In genomic region chr14:54881235-54881760, GRCh38 we compare ENCODE assay signal across 8 cellular contexts. TPM values are rescaled to one million over a fixed set of nuclear protein-coding genes. Genes with fewer than 3 reads are reported as not detected.
DNase-seq lines count a peak whose midpoint lies in the region; ATAC-seq, FAIRE-seq and TF ChIP-seq lines count a peak whose summit lies in the region.

No MANE protein-coding gene starts in this region.

- peak; percentile 71 for ATAC-seq in activated CD4-positive, alpha-beta T cell treated with anti-CD3 and anti-CD28 coated beads for 36 hours
- peak; percentile 72 for ATAC-seq in HG02678 (IDR thresholded peaks at IDR 0.05; ENCODE audit: unreplicated experiment)

- no peak overlapping the region for H3K4me2 ChIP-seq in neuronal stem cell (ENCODE audit: insufficient read depth, low read length, poor library complexity, severe bottlenecking)

- no peak overlapping the region for H4K91ac ChIP-seq in neuronal stem cell (ENCODE audit: low read depth, low read length, poor library complexity)

- intact Hi-C loops in activated CD4-positive, alpha-beta T cell treated with anti-CD3 and anti-CD28 coated beads for 36 hours (cut with DNase I, micrococcal nuclease): loop anchor here (1.0 to 2.0 kb wide), 4 partner anchors 12 to 316 kb away; partner anchors contain the start of gene GCH1 (in 1 of the 2)

- H3K4ac ChIP-seq in neuronal stem cell (ENCODE audit: low read length): no peak overlapping the region

- no peak overlapping the region for H3K14ac ChIP-seq in neuronal stem cell (ENCODE audit: low read length)

- WGBS in neuronal stem cell (ENCODE audit: extremely low coverage in 2 of 2, insufficient read length in 2 of 2, insufficient replicate concordance in 1 of 2), 2 donors: no CpG with 5 or more reads among the region's 6 CpGs

- H3K27ac ChIP-seq in RWPE1: peak overlapping the region; percentile 72
- no peak overlapping the region for H3K27ac ChIP-seq in neuronal stem cell (replicated peaks; ENCODE audit: low read length)

- no peaks in the 10 kb centered on the region for H3K9me3 Mint-ChIP-seq in activated CD4-positive, alpha-beta T cell treated with anti-CD3 and anti-CD28 coated beads for 36 hours (ENCODE audit: low read depth)

- H2BK12ac ChIP-seq in neuronal stem cell (ENCODE audit: low read length): no peak overlapping the region

- no peak for TF ChIP-seq CTCF in RWPE1 (conservative IDR thresholded peaks at IDR 0.05; ENCODE audit: low read depth)

- no peak overlapping the region for H2BK15ac ChIP-seq in neuronal stem cell (ENCODE audit: low read length)

- H3K18ac ChIP-seq in neuronal stem cell (ENCODE audit: low read length): no peak overlapping the region

- H3K9me3 ChIP-seq in endocrine pancreas (ENCODE audit: control insufficient read depth, low read length) (no peaks in the 10 kb centered on the region), neuronal stem cell (replicated peaks in 1 of 2; ENCODE audit: control insufficient read depth in 2 of 2, insufficient read depth in 1 of 2, low read depth in 1 of 2, low read length in 2 of 2) (no peaks in the 10 kb centered on the region)

- FAIRE-seq in frontal cortex (lab: Jason Lieb, UNC): no peak

- H3K4me3 ChIP-seq in endocrine pancreas (ENCODE audit: control insufficient read depth, insufficient read depth, low read length) (peak overlapping the region; percentile 90), neuronal stem cell (ENCODE audit: low read length in 2 of 2) (no peak overlapping the region)

- H3K27ac Mint-ChIP-seq in activated CD4-positive, alpha-beta T cell treated with anti-CD3 and anti-CD28 coated beads for 36 hours: peak overlapping the region; percentile 100

- H3K36me3 ChIP-seq in endocrine pancreas (ENCODE audit: control insufficient read depth, insufficient read depth, low read length) (no peaks in the 10 kb centered on the region), neuronal stem cell (replicated peaks in 1 of 2; ENCODE audit: control insufficient read depth in 2 of 2, insufficient read depth in 2 of 2, low read length in 2 of 2) (no peaks in the 10 kb centered on the region)

- no peak overlapping the region for H2BK5ac ChIP-seq in neuronal stem cell (ENCODE audit: low read length)

- H2BK120ac ChIP-seq in neuronal stem cell (ENCODE audit: low read depth, low read length): no peak overlapping the region

- peaks cover 6% of the 10 kb centered on the region for H3K4me1 ChIP-seq in endocrine pancreas (ENCODE audit: control insufficient read depth, insufficient read depth, low read length)
- no peaks in the 10 kb centered on the region for H3K4me1 ChIP-seq in neuronal stem cell (ENCODE audit: control insufficient read depth in 2 of 2, insufficient read depth in 1 of 2, low read depth in 1 of 2, low read length in 2 of 2)

- H3K4me3 Mint-ChIP-seq in activated CD4-positive, alpha-beta T cell treated with anti-CD3 and anti-CD28 coated beads for 36 hours: peak overlapping the region; percentile 83

- peaks cover 7% of the 10 kb centered on the region for H3K36me3 Mint-ChIP-seq in activated CD4-positive, alpha-beta T cell treated with anti-CD3 and anti-CD28 coated beads for 36 hours (ENCODE audit: low read depth)

- H3K27me3 Mint-ChIP-seq in activated CD4-positive, alpha-beta T cell treated with anti-CD3 and anti-CD28 coated beads for 36 hours: no peaks in the 10 kb centered on the region

- H4K8ac ChIP-seq in neuronal stem cell (ENCODE audit: low read depth, low read length): no peak overlapping the region

- peak overlapping the region; percentile 41 for H2AFZ ChIP-seq in neuronal stem cell (ENCODE audit: low read length)

- H2AK5ac ChIP-seq in neuronal stem cell (ENCODE audit: low read depth, low read length): no peak overlapping the region

- no peaks in the 10 kb centered on the region for H3K79me1 ChIP-seq in neuronal stem cell (ENCODE audit: low read depth, low read length)

- DNase-seq in activated CD4-positive, alpha-beta T cell treated with anti-CD3 and anti-CD28 coated beads for 36 hours: peak; percentile 34
- no peak for DNase-seq in activated CD4-positive, alpha-beta T cell treated with anti-CD3 and anti-CD28 coated beads, Interleukin-2, amount 50 U/mL, for 4 hours
- DNase-seq in RWPE1 (ENCODE audit: low spot score): peak; percentile 26
- DNase-seq in neuronal stem cell (ENCODE audit: low spot score): no peak
- no peak for DNase-seq in SKM-1 treated with dmso at 0.1 percent for 144 hours (lab: John Stamatoyannopoulos, UW; ENCODE audit: unreplicated experiment)
- no peak for DNase-seq in frontal cortex (ENCODE audit: low spot score in 2 of 2)

- peak overlapping the region; percentile 51 for H3K9ac ChIP-seq in endocrine pancreas (ENCODE audit: control insufficient read depth, insufficient read depth, low read length)
- no peak overlapping the region for H3K9ac ChIP-seq in neuronal stem cell (ENCODE audit: low read depth, low read length, poor library complexity)

- no peak overlapping the region for H3K23ac ChIP-seq in neuronal stem cell (ENCODE audit: low read depth, low read length, poor library complexity)

- POLR2A ChIA-PET in activated CD4-positive, alpha-beta T cell treated with anti-CD3 and anti-CD28 coated beads for 36 hours (lab: Charles Lee): interaction anchor here (0.5 to 1.3 kb wide), 5 partner anchors 12 to 221 kb away, joined by 3 to 4 read pairs (median 3); no protein-coding TSS in a partner anchor
- POLR2A ChIA-PET in RWPE1 (lab: Yijun Ruan, JAX; ENCODE audit: low non-redundant PET): interaction anchor here (0.6 kb wide), 1 partner anchor 499 kb away, joined by 5 read pairs; no protein-coding TSS in a partner anchor

- H3K27me3 ChIP-seq in endocrine pancreas (ENCODE audit: control insufficient read depth, insufficient read depth, low read length) (no peaks in the 10 kb centered on the region), neuronal stem cell (ENCODE audit: control insufficient read depth in 3 of 3, insufficient read depth in 3 of 3, low read depth in 1 of 3, low read length in 3 of 3) (no peaks in the 10 kb centered on the region)

- CTCF ChIA-PET in activated CD4-positive, alpha-beta T cell treated with anti-CD3 and anti-CD28 coated beads for 36 hours (lab: Charles Lee): interaction anchor here (0.6 to 2.6 kb wide), 13 partner anchors 9 to 484 kb away, joined by 3 to 14 read pairs (median 4); partner anchors contain the start of genes CDKN3 and GCH1
- CTCF ChIA-PET in RWPE1 (lab: Yijun Ruan, JAX): interaction anchor here (0.9 kb wide), 1 partner anchor 54 kb away, joined by 3 read pairs; no protein-coding TSS in a partner anchor

- peaks cover 39% of the 10 kb centered on the region for H3K4me1 Mint-ChIP-seq in activated CD4-positive, alpha-beta T cell treated with anti-CD3 and anti-CD28 coated beads for 36 hours

RNA-seq across cellular contexts. Expression of gene GCH1, which starts 21.3 kb away (rescaled TPM):
- 10 to 100 TPM; 28.1 to 36.4 TPM for total RNA-seq in activated CD4-positive, alpha-beta T cell treated with anti-CD3 and anti-CD28 coated beads for 36 hours
- polyA plus RNA-seq in neuronal stem cell (2013, experiment 1 of 2): 4.4 TPM
- polyA plus RNA-seq in neuronal stem cell (2013, experiment 2 of 2): 4.9 TPM
- total RNA-seq in frontal cortex: 1.6 TPM

Comparison
In these comparisons a context has a peak if more than half of its experiments do, and no peak if none do; other contexts are left out.
1. DNase-seq: peak in activated CD4-positive, alpha-beta T cell treated with anti-CD3 and anti-CD28 coated beads for 36 hours (single experiment) and RWPE1 (single experiment); none in activated CD4-positive, alpha-beta T cell treated with anti-CD3 and anti-CD28 coated beads, Interleukin-2, amount 50 U/mL, for 4 hours (0 of 2), neuronal stem cell (single experiment), SKM-1 treated with dmso at 0.1 percent for 144 hours (single experiment) and frontal cortex (0 of 2).
2. RNA of gene GCH1, which starts 21.3 kb away (total RNA-seq): 28.1 to 36.4 TPM in activated CD4-positive, alpha-beta T cell treated with anti-CD3 and anti-CD28 coated beads for 36 hours; 1.6 TPM in frontal cortex (single experiment); every median in the first group is over 10 times any median in the second.